8 cellular contexts compared by ENCODE assay signal in genomic region chr12:24909667-24910066, GRCh38.
DNase-seq lines count a peak whose midpoint lies in the region; ATAC-seq lines count a peak whose summit lies in the region.

No MANE protein-coding gene starts in this region.

- H3K27ac ChIP-seq in caudate nucleus (ENCODE audit: low read depth, low read length): no peak overlapping the region

- peak; percentile 59 for DNase-seq in AG20443 (ENCODE audit: low spot score)
- peak; percentile 33 for DNase-seq in LoVo (ENCODE audit: low spot score)
- DNase-seq in dedifferentiated amniotic fluid mesenchymal stem cell (ENCODE audit: extremely low spot score): peak; percentile 47
- peak; percentile 9 for DNase-seq in medulla oblongata (ENCODE audit: extremely low spot score)
- DNase-seq in T-helper 1 cell: no peak
- no peak for DNase-seq in caudate nucleus (lab: John Stamatoyannopoulos, UW)

- ATAC-seq in GM18520 (IDR thresholded peaks at IDR 0.05; ENCODE audit: unreplicated experiment) (no peak), HG02759 (IDR thresholded peaks at IDR 0.05; ENCODE audit: unreplicated experiment) (no peak)

Comparison
In these comparisons a context has a peak if more than half of its experiments do, and no peak if none do; other contexts are left out.
1. DNase-seq: peak in AG20443 (single experiment), LoVo (single experiment), dedifferentiated amniotic fluid mesenchymal stem cell (single experiment) and medulla oblongata (single experiment); none in T-helper 1 cell (0 of 5) and caudate nucleus (0 of 61).